Comparison of ENCODE assay signal across 13 cellular contexts in the genomic region with DNA sequence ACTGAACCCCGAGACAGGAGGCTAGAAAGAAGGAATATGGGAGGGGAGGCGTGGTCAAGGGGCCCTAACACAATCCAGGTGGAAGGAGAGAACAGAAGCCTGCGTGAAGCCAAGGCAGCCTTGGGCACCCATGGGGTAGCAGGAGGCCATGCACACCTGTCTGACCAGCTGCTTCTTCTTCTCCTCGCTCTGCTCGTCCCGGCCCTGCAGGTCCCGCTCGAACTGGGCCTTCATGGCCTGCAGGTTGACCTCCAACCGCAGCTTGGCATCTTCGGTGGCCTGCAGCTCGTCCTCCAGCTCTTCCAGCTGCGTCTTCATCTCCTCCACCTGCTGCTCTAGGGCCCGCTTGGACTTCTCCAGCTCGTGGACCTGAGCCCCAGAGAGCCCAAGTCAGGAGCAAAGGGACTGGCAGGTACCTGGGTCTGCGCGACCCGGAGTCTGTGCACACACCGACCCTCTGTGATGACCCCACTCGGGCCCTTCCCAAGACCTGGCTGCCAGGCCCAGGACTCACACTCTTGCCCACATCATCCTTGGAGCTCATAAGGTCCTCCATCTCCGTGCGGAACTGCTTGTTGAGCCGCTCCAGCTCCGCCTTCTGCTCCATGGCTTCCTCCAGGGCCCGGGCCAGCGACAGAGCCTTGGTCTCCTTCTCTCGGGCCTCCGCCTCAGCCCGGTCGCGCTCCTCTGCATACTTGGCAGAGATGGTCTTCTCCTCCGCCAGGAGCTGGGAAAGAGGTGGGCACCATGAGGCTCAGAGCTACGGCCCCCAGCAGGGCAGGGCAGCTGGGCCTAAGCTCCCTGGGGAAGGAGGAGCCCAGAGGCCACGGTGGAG. TPM values are rescaled to one million over a fixed set of nuclear protein-coding genes. Genes with fewer than 3 reads are reported as not detected.
DNase-seq lines count a peak whose midpoint lies in the region; ATAC-seq and TF ChIP-seq lines count a peak whose summit lies in the region.
"Had no signal": no experiment of that assay in that cellular context is flagged by ENCODE, and none has a peak within 500 bp of the region (broad histone marks: within the 10 kb centered on the region; RNA-seq: fewer than 3 reads in every experiment).

No MANE protein-coding gene starts in this region.

- H3K27ac ChIP-seq in OCI-LY7 (ENCODE audit: low read depth, low read length, poor library complexity, severe bottlenecking): no peak overlapping the region
- H3K27ac ChIP-seq in esophagus muscularis mucosa (replicated peaks in 1 of 4): peak overlapping the region; percentile 50 to 86 (median 66)
- H3K27ac ChIP-seq: parathyroid adenoma had no signal

- H3K36me3 Mint-ChIP-seq in activated naive CD4-positive, alpha-beta T cell treated with anti-CD3 and anti-CD28 coated beads, Interleukin-2, amount 50 U/mL, for 24 hours: peaks cover 32% of the 10 kb centered on the region
- peaks cover 56 to 73% of the 10 kb centered on the region in 2 donors for H3K36me3 Mint-ChIP-seq in stimulated activated naive B cell treated with anti-CD40 and anti-IgM and Interleukin-4, amounts not matched to agents 10 μg/mL and 1 μg/mL and 100 μg/mL, for 72 hours

- intact Hi-C loops in OCI-LY7 (cut with micrococcal nuclease; ENCODE audit: unreplicated experiment) (no loop called here), esophagus muscularis mucosa (cut with DNase I) (no loop called here)

- H3K27me3 Mint-ChIP-seq in activated naive CD4-positive, alpha-beta T cell treated with anti-CD3 and anti-CD28 coated beads, Interleukin-2, amount 50 U/mL, for 24 hours: no peaks in the 10 kb centered on the region
- no peaks in the 10 kb centered on the region for H3K27me3 Mint-ChIP-seq in stimulated activated naive B cell treated with anti-CD40 and anti-IgM and Interleukin-4, amounts not matched to agents 10 μg/mL and 1 μg/mL and 100 μg/mL, for 72 hours
- H3K27me3 Mint-ChIP-seq: B cell had no signal

- 86% methylated on average over 21 of the region's 33 CpGs for WGBS in esophagus muscularis mucosa

- peaks cover 36% of the 10 kb centered on the region for H3K4me1 Mint-ChIP-seq in activated naive CD4-positive, alpha-beta T cell treated with anti-CD3 and anti-CD28 coated beads, Interleukin-2, amount 50 U/mL, for 24 hours
- peaks cover 11 to 20% of the 10 kb centered on the region in 2 donors for H3K4me1 Mint-ChIP-seq in stimulated activated naive B cell treated with anti-CD40 and anti-IgM and Interleukin-4, amounts not matched to agents 10 μg/mL and 1 μg/mL and 100 μg/mL, for 72 hours
- H3K4me1 Mint-ChIP-seq: B cell had no signal

- BruUV-seq in OCI-LY7 (replicated peaks; lab: Mats Ljungman, UMichigan): TSS peak; percentile 94

- no peak overlapping the region for H2AFZ ChIP-seq in OCI-LY7 (ENCODE audit: low read length)
- H2AFZ ChIP-seq: parathyroid adenoma had no signal

- POLR2A ChIA-PET in OCI-LY7 (lab: Charles Lee): interaction anchor here (0.6 kb wide), 1 partner anchor 9 kb away, joined by 7 read pairs; no protein-coding TSS in a partner anchor

- no peaks in the 10 kb centered on the region for H4K20me1 ChIP-seq in OCI-LY7 (ENCODE audit: insufficient read depth, low read length)

- DNase-seq in activated naive CD4-positive, alpha-beta T cell treated with anti-CD3 and anti-CD28 coated beads, Interleukin-2, amount 50 U/mL, for 16 hours: no peak
- DNase-seq in OCI-LY7 (ENCODE audit: low spot score) (no peak), esophagus muscularis mucosa (ENCODE audit: extremely low spot score) (no peak), RPMI8226 (no peak), LoVo (ENCODE audit: low spot score) (no peak)
- DNase-seq in stimulated activated naive B cell treated with anti-CD40 and anti-IgM and Interleukin-4, amounts not matched to agents 10 μg/mL and 1 μg/mL and 100 μg/mL, for 72 hours: no peak
- DNase-seq: activated CD4-positive, alpha-beta T cell treated with anti-CD3 and anti-CD28 coated beads for 1 hour; NCI-H2107 had no signal

- H3K9me3 Mint-ChIP-seq in activated naive CD4-positive, alpha-beta T cell treated with anti-CD3 and anti-CD28 coated beads, Interleukin-2, amount 50 U/mL, for 24 hours: no peaks in the 10 kb centered on the region
- H3K9me3 Mint-ChIP-seq in stimulated activated naive B cell treated with anti-CD40 and anti-IgM and Interleukin-4, amounts not matched to agents 10 μg/mL and 1 μg/mL and 100 μg/mL, for 72 hours: no peaks in the 10 kb centered on the region

- peak overlapping the region; percentile 12 for H3K27ac Mint-ChIP-seq in activated naive CD4-positive, alpha-beta T cell treated with anti-CD3 and anti-CD28 coated beads, Interleukin-2, amount 50 U/mL, for 24 hours
- H3K27ac Mint-ChIP-seq in stimulated activated naive B cell treated with anti-CD40 and anti-IgM and Interleukin-4, amounts not matched to agents 10 μg/mL and 1 μg/mL and 100 μg/mL, for 72 hours: peak overlapping the region; percentile 84
- H3K27ac Mint-ChIP-seq: B cell had no signal

- no peaks in the 10 kb centered on the region for H3K9me2 ChIP-seq in OCI-LY7 (ENCODE audit: insufficient read depth, low read length)

- CTCF ChIA-PET in OCI-LY7 (lab: Charles Lee; ENCODE audit: unreplicated experiment): no interaction called here

- H3K9me3 ChIP-seq in OCI-LY7 (ENCODE audit: low read length) (no peaks in the 10 kb centered on the region), esophagus muscularis mucosa (no peaks in the 10 kb centered on the region)

- H3K4me1 ChIP-seq in OCI-LY7 (ENCODE audit: insufficient read depth, low read length, poor library complexity, severe bottlenecking) (no peaks in the 10 kb centered on the region), esophagus muscularis mucosa (peaks cover 11 to 53% (median 42%) of the 10 kb centered on the region in 4 donors)
- H3K4me1 ChIP-seq: parathyroid adenoma had no signal

- H3K36me3 ChIP-seq in OCI-LY7 (ENCODE audit: insufficient read depth, low read length) (peaks cover 85% of the 10 kb centered on the region), esophagus muscularis mucosa (peaks cover 86 to 98% (median 93%) of the 10 kb centered on the region in 4 donors)

- H3K79me2 ChIP-seq in OCI-LY7 (ENCODE audit: insufficient read depth, low read depth, low read length): no peaks in the 10 kb centered on the region
- H3K79me2 ChIP-seq: parathyroid adenoma had no signal

- H3K4me3 Mint-ChIP-seq in activated naive CD4-positive, alpha-beta T cell treated with anti-CD3 and anti-CD28 coated beads, Interleukin-2, amount 50 U/mL, for 24 hours: no peak overlapping the region
- peak overlapping the region in 1 of 2 donors; percentile 43 for H3K4me3 Mint-ChIP-seq in stimulated activated naive B cell treated with anti-CD40 and anti-IgM and Interleukin-4, amounts not matched to agents 10 μg/mL and 1 μg/mL and 100 μg/mL, for 72 hours
- H3K4me3 Mint-ChIP-seq: B cell had no signal

- no peak for ATAC-seq in stimulated activated naive B cell treated with anti-CD40 and anti-IgM and Interleukin-4, amounts not matched to agents 10 μg/mL and 1 μg/mL and 100 μg/mL, for 72 hours (replicated peaks)
- no peak for ATAC-seq in GM18861 (IDR thresholded peaks at IDR 0.05; ENCODE audit: unreplicated experiment)

- H3K4me2 ChIP-seq in OCI-LY7 (ENCODE audit: low read length): no peak overlapping the region

- H3K4me3 ChIP-seq in OCI-LY7 (ENCODE audit: low read depth, low read length, poor library complexity, severe bottlenecking): no peak overlapping the region
- no peak overlapping the region for H3K4me3 ChIP-seq in esophagus muscularis mucosa

- TF ChIP-seq CTCF in OCI-LY7 (conservative IDR thresholded peaks at IDR 0.05; ENCODE audit: low read length) (no peak), esophagus muscularis mucosa (IDR thresholded peaks at IDR 0.05) (no peak)

- no peak for TF ChIP-seq EP300 in esophagus muscularis mucosa (IDR thresholded peaks at IDR 0.05)

- H3K27me3 ChIP-seq in esophagus muscularis mucosa: no peaks in the 10 kb centered on the region

- no peak for TF ChIP-seq POLR2A in esophagus muscularis mucosa (IDR thresholded peaks at IDR 0.05; ENCODE audit: low read depth)

RNA-seq across cellular contexts. Expression of a gene that starts 35.9 kb away (rescaled TPM):
- 0.47 and 0.64 TPM in 2 replicates for total RNA-seq in OCI-LY7 (2014; rRNA removed; shearing (Covaris generic))
- 0.42 and 0.65 TPM in 2 replicates for total RNA-seq in OCI-LY7 (2022)
- 10 to 100 TPM; 19.0 to 48.8 (median 28.0) TPM for total RNA-seq in esophagus muscularis mucosa
- total RNA-seq: H1 had no signal

RNA-seq across cellular contexts. Expression of a gene that starts 49.5 kb away (rescaled TPM):
- total RNA-seq in OCI-LY7 (2014; rRNA removed; shearing (Covaris generic)): 11.8 and 14.9 TPM in 2 replicates
- 9.1 and 12.4 TPM in 2 replicates for total RNA-seq in OCI-LY7 (2022)
- total RNA-seq in esophagus muscularis mucosa: 10 to 100 TPM; 22.0 to 41.9 (median 34.4) TPM

Comparison
In these comparisons a context has a peak if more than half of its experiments do, and no peak if none do; other contexts are left out.
1. RNA of a gene that starts 35.9 kb away (total RNA-seq): 19.0 to 48.8 TPM in esophagus muscularis mucosa; 0.42 to 0.65 TPM in OCI-LY7; every median in the first group is over 10 times any median in the second.